Comparison of ENCODE assay signal across 13 cellular contexts in genomic region chr6:28769626-28770402, GRCh38.
A peak's percentile ranks its signal among the peaks of the same experiment; 100 is the strongest.
DNase-seq lines count a peak whose midpoint lies in the region; ATAC-seq, FAIRE-seq and TF ChIP-seq lines count a peak whose summit lies in the region.
"Had no signal": no experiment of that assay in that cellular context is flagged by ENCODE, and none has a peak within 500 bp of the region (broad histone marks: within the 10 kb centered on the region; RNA-seq: fewer than 3 reads in every experiment).

No MANE protein-coding gene starts in this region.

- H3K79me2 ChIP-seq in DOHH2 (ENCODE audit: control insufficient read depth, low read length): no peaks in the 10 kb centered on the region

- H3K4me1 ChIP-seq in DOHH2 (ENCODE audit: control insufficient read depth, low read length): peaks cover 3% of the 10 kb centered on the region; the same call in 1 of the 2 replicates
- H3K4me1 ChIP-seq in adrenal gland (replicated peaks in 1 of 2): no peaks in the 10 kb centered on the region
- H3K4me1 ChIP-seq in small intestine (ENCODE audit: control insufficient read depth in 2 of 2, insufficient read depth in 1 of 2, low read depth in 1 of 2, low read length in 1 of 2): no peaks in the 10 kb centered on the region
- H3K4me1 ChIP-seq: left lung, suprapubic skin had no signal

- intact Hi-C loops in adrenal gland (cut with DNase I): no loop called here

- no peak overlapping the region for H3K27ac ChIP-seq in DOHH2 (ENCODE audit: low read depth, low read length)
- H3K27ac ChIP-seq in adrenal gland: no peak overlapping the region
- H3K27ac ChIP-seq in small intestine (ENCODE audit: low read depth in 1 of 2, low read length in 1 of 2): no peak overlapping the region
- H3K27ac ChIP-seq: left lung, suprapubic skin had no signal

- no peaks in the 10 kb centered on the region for H3F3A ChIP-seq in DOHH2 (ENCODE audit: control insufficient read depth, insufficient read depth)

- no peaks in the 10 kb centered on the region for H3K9me3 ChIP-seq in DOHH2 (ENCODE audit: control insufficient read depth, insufficient read depth, low read length)
- no peaks in the 10 kb centered on the region for H3K9me3 ChIP-seq in adrenal gland (replicated peaks in 1 of 3)
- H3K9me3 ChIP-seq in small intestine (ENCODE audit: control insufficient read depth, low read depth): no peaks in the 10 kb centered on the region
- H3K9me3 ChIP-seq: left lung, suprapubic skin had no signal

- peaks cover 31% of the 10 kb centered on the region for H3K27me3 ChIP-seq in DOHH2 (ENCODE audit: control insufficient read depth, low read length)
- peaks cover 92% of the 10 kb centered on the region for H3K27me3 ChIP-seq in adrenal gland
- peaks cover 0 to 81% of the 10 kb centered on the region in 2 donors for H3K27me3 ChIP-seq in small intestine (ENCODE audit: control insufficient read depth in 2 of 2, insufficient read depth in 2 of 2, low read length in 2 of 2)

- no peak for FAIRE-seq in small intestine (lab: Jason Lieb, UNC)

- no peak for TF ChIP-seq POLR2A in adrenal gland (IDR thresholded peaks at IDR 0.05)

- H3K4me2 ChIP-seq in DOHH2 (ENCODE audit: low read length): no peak overlapping the region

- no peak for ATAC-seq in GM21367 (IDR thresholded peaks at IDR 0.05; ENCODE audit: unreplicated experiment)
- ATAC-seq: left lung had no signal

- H3K4me3 ChIP-seq in DOHH2 (ENCODE audit: low read length): no peak overlapping the region
- no peak overlapping the region for H3K4me3 ChIP-seq in adrenal gland
- H3K4me3 ChIP-seq in small intestine (ENCODE audit: low read depth in 1 of 2, low read length in 2 of 2): no peak overlapping the region
- H3K4me3 ChIP-seq: left lung, suprapubic skin had no signal

- 16 to 25% (median 19%) methylated on average over 20 of the region's 20 CpGs for WGBS in adrenal gland, 4 donors
- WGBS in small intestine, 3 donors: 14 to 18% (median 17%) methylated on average over 20 of the region's 20 CpGs

- H3K36me3 ChIP-seq in DOHH2 (ENCODE audit: control insufficient read depth, low read length) (no peaks in the 10 kb centered on the region), adrenal gland (replicated peaks in 1 of 2) (no peaks in the 10 kb centered on the region), small intestine (ENCODE audit: control insufficient read depth in 2 of 2, insufficient read depth in 2 of 2, low read length in 2 of 2) (no peaks in the 10 kb centered on the region)
- H3K36me3 ChIP-seq: left lung, suprapubic skin had no signal

- TF ChIP-seq CTCF in DOHH2 (IDR thresholded peaks at IDR 0.05; ENCODE audit: low read depth, low read length, poor library complexity, severe bottlenecking) (peak; percentile 22), adrenal gland (IDR thresholded peaks at IDR 0.05) (no peak)

- no peaks in the 10 kb centered on the region for H3K9me2 ChIP-seq in DOHH2 (replicated peaks; ENCODE audit: control insufficient read depth, low read length)

- peak; percentile 56 for DNase-seq in LHCN-M2 (ENCODE audit: low read depth)
- peak; percentile 5 to 69 (median 52) for DNase-seq in adrenal gland
- peak; percentile 93 for DNase-seq in islet precursor cell
- no peak for DNase-seq in small intestine
- no peak for DNase-seq in HuH-7 (ENCODE audit: low spot score)
- no peak for DNase-seq in stimulated activated CD4-positive, alpha-beta T cell treated with anti-CD3 and anti-CD28 coated beads, Interleukin-1b, Interleukin-23, amount 100 ng/mL, for 48 hours
- DNase-seq: activated CD4-positive, alpha-beta memory T cell treated with anti-CD3 and anti-CD28 coated beads for 36 hours; central memory CD4-positive, alpha-beta T cell; left lung; NCI-H526 treated with DMSO at 0.1 percent for 48 hours had no signal

- H4K20me1 ChIP-seq in DOHH2 (ENCODE audit: control insufficient read depth, insufficient read depth, low read depth, low read length): no peaks in the 10 kb centered on the region

Comparison
In these comparisons a context has a peak if more than half of its experiments do, and no peak if none do; other contexts are left out.
1. DNase-seq: peak in LHCN-M2 (single experiment), adrenal gland (7 of 7) and islet precursor cell (single experiment); none in small intestine (single experiment), HuH-7 (single experiment) and stimulated activated CD4-positive, alpha-beta T cell treated with anti-CD3 and anti-CD28 coated beads, Interleukin-1b, Interleukin-23, amount 100 ng/mL, for 48 hours (single experiment).